1 cellular context compared by ENCODE assay signal in genomic region chr16:11966173-11966572, GRCh38.
TF ChIP-seq lines count a peak whose summit lies in the region.

No MANE protein-coding gene starts in this region.

TF ChIP-seq in GM12878, 131 proteins besides CTCF, POLR2A, EP300 and RAD21 (continues in another document):
- TF ChIP-seq IRF3 (IDR thresholded peaks at IDR 0.05) (no peak), E2F8 (IDR thresholded peaks at IDR 0.05; ENCODE audit: low read depth, partially characterized antibody) (no peak), GATAD2B (conservative IDR thresholded peaks at IDR 0.05; ENCODE audit: low read depth) (0 out of 2 replicates have a peak, but pooled peaks have one; percentile 35), REST (IDR thresholded peaks at IDR 0.05; ENCODE audit: low read depth, low read length) (0 out of 2 replicates have a peak, but pooled peaks have one; percentile 12), CHD2 (IDR thresholded peaks at IDR 0.05; ENCODE audit: borderline replicate concordance, low read depth, low read length) (peak; percentile 55; the same call in 1 of the 2 replicates), CEBPZ (IDR thresholded peaks at IDR 0.05; ENCODE audit: low read depth, low read length) (no peak), EED (IDR thresholded peaks at IDR 0.05; ENCODE audit: low read depth) (no peak), CEBPB (IDR thresholded peaks at IDR 0.05; ENCODE audit: borderline replicate concordance in 1 of 2, low read depth in 2 of 2, low read length in 2 of 2) (no peak), HDAC6 (IDR thresholded peaks at IDR 0.05; ENCODE audit: unreplicated experiment) (no peak), MTA3 (IDR thresholded peaks at IDR 0.05; ENCODE audit: borderline replicate concordance, low read length) (peak; percentile 90; the same call in 1 of the 2 replicates), FOXK2 (IDR thresholded peaks at IDR 0.05) (no peak), ZNF592 (IDR thresholded peaks at IDR 0.05) (no peak), NFYA (IDR thresholded peaks at IDR 0.05; ENCODE audit: borderline replicate concordance, low read depth, low read length) (no peak), RB1 (IDR thresholded peaks at IDR 0.05; ENCODE audit: borderline replicate concordance) (no peak), BMI1 (IDR thresholded peaks at IDR 0.05; ENCODE audit: borderline replicate concordance) (no peak), RUNX3 (IDR thresholded peaks at IDR 0.05; ENCODE audit: low read length) (peak; percentile 80), ZBTB4 (CRISPR knock-in tag; IDR thresholded peaks at IDR 0.05) (no peak), HDAC2 (IDR thresholded peaks at IDR 0.05) (no peak), ATF7 (IDR thresholded peaks at IDR 0.05; ENCODE audit: low read depth) (peak; percentile 74), BHLHE40 (IDR thresholded peaks at IDR 0.05; ENCODE audit: borderline replicate concordance in 1 of 2, low read depth in 2 of 2, low read length in 1 of 2) (peak; percentile 49 to 61; a peak in 2 of 4 replicates), PBX3 (IDR thresholded peaks at IDR 0.05; ENCODE audit: insufficient replicate concordance, low read depth, low read length) (no peak), ESRRA (IDR thresholded peaks at IDR 0.05; ENCODE audit: low read length) (no peak), ELK1 (IDR thresholded peaks at IDR 0.05; ENCODE audit: low read depth, low read length) (no peak), MYC (IDR thresholded peaks at IDR 0.05; ENCODE audit: insufficient read depth, insufficient read length, insufficient replicate concordance, low read length, severe bottlenecking) (no peak), STAT1 (conservative IDR thresholded peaks at IDR 0.05) (no peak), ZBTB33 (IDR thresholded peaks at IDR 0.05) (no peak), ZNF207 (IDR thresholded peaks at IDR 0.05; ENCODE audit: borderline replicate concordance) (no peak), KDM1A (IDR thresholded peaks at IDR 0.05; ENCODE audit: borderline replicate concordance) (no peak), ASH2L (IDR thresholded peaks at IDR 0.05; ENCODE audit: borderline replicate concordance, low read depth) (0 out of 2 replicates have a peak, but pooled peaks have one; percentile 74), MXI1 (IDR thresholded peaks at IDR 0.05; ENCODE audit: low read depth, low read length) (0 out of 2 replicates have a peak, but pooled peaks have one; percentile 33), KAT2A (conservative IDR thresholded peaks at IDR 0.05; ENCODE audit: control insufficient read depth, low read depth, low read length) (no peak), GABPA (IDR thresholded peaks at IDR 0.05; ENCODE audit: low read depth) (0 out of 2 replicates have a peak, but pooled peaks have one; percentile 29)
